2 cellular contexts compared by ENCODE assay signal in genomic region chr16:8946544-8946943, GRCh38.
A peak's percentile ranks its signal among the peaks of the same experiment; 100 is the strongest.
TF ChIP-seq lines count a peak whose summit lies in the region.

No MANE protein-coding gene starts in this region.

TF ChIP-seq in HepG2, 621 proteins besides CTCF, POLR2A, EP300 and RAD21:
- TF ChIP-seq POGZ (CRISPR knock-in tag; IDR thresholded peaks at IDR 0.05) (0 out of 2 replicates have a peak, but pooled peaks have one; percentile 16), ESRRA (CRISPR knock-in tag; IDR thresholded peaks at IDR 0.05; ENCODE audit: low read depth) (no peak), MED8 (CRISPR knock-in tag; IDR thresholded peaks at IDR 0.05; ENCODE audit: insufficient replicate concordance) (peak; percentile 42), ZNF335 (CRISPR knock-in tag; IDR thresholded peaks at IDR 0.05) (no peak), ZBTB33 (CRISPR knock-in tag; IDR thresholded peaks at IDR 0.05) (0 out of 2 replicates have a peak, but pooled peaks have one; percentile 46), MEIS1 (CRISPR knock-in tag; IDR thresholded peaks at IDR 0.05; ENCODE audit: borderline replicate concordance) (no peak), ZBTB38 (CRISPR knock-in tag; IDR thresholded peaks at IDR 0.05) (peak; percentile 27; the same call in 1 of the 2 replicates), KLF11 (CRISPR knock-in tag; IDR thresholded peaks at IDR 0.05) (no peak), ZNF136 (CRISPR knock-in tag; IDR thresholded peaks at IDR 0.05; ENCODE audit: low read depth) (no peak), ZNF687 (CRISPR knock-in tag; IDR thresholded peaks at IDR 0.05) (0 out of 2 replicates have a peak, but pooled peaks have one; percentile 24), RBM22 (optimal IDR thresholded peaks at IDR 0.05; ENCODE audit: low read length) (peak; percentile 89), ZNF20 (CRISPR knock-in tag; IDR thresholded peaks at IDR 0.05) (0 out of 2 replicates have a peak, but pooled peaks have one; percentile 55), SNAI1 (CRISPR knock-in tag; IDR thresholded peaks at IDR 0.05; ENCODE audit: borderline replicate concordance) (peak; percentile 34; the same call in 1 of the 2 replicates), ZNF776 (CRISPR knock-in tag; IDR thresholded peaks at IDR 0.05) (peak; percentile 55; the same call in 1 of the 2 replicates)

TF ChIP-seq in GM12878, 131 proteins besides CTCF, POLR2A, EP300 and RAD21:
- TF ChIP-seq POLR2AphosphoS5 (IDR thresholded peaks at IDR 0.05; ENCODE audit: low read length) (0 out of 2 replicates have a peak, but pooled peaks have one; percentile 35), RBBP5 (conservative IDR thresholded peaks at IDR 0.05) (no peak), CBFB (IDR thresholded peaks at IDR 0.05; ENCODE audit: low read depth) (no peak), GABPA (IDR thresholded peaks at IDR 0.05; ENCODE audit: low read depth) (no peak), BHLHE40 (IDR thresholded peaks at IDR 0.05; ENCODE audit: borderline replicate concordance in 1 of 2, low read depth in 2 of 2, low read length in 1 of 2) (peak in 1 of 2 experiments; percentile 5; a peak in 1 of 4 replicates), KAT2A (conservative IDR thresholded peaks at IDR 0.05; ENCODE audit: control insufficient read depth, low read depth, low read length) (no peak), IKZF1 (conservative IDR thresholded peaks at IDR 0.05) (no peak), ZBTB4 (CRISPR knock-in tag; IDR thresholded peaks at IDR 0.05) (no peak), NKRF (conservative IDR thresholded peaks at IDR 0.05) (no peak), CHD1 (IDR thresholded peaks at IDR 0.05; ENCODE audit: low read depth, low read length) (no peak), JUND (IDR thresholded peaks at IDR 0.05; ENCODE audit: low read depth, low read length) (no peak), BMI1 (IDR thresholded peaks at IDR 0.05; ENCODE audit: borderline replicate concordance) (no peak)
